ENCODE assay signal across 24 cellular contexts in genomic region chr10:33798754-33799153, GRCh38.
A peak's percentile ranks its signal among the peaks of the same experiment; 100 is the strongest.
DNase-seq lines count a peak whose midpoint lies in the region; ATAC-seq, FAIRE-seq and TF ChIP-seq lines count a peak whose summit lies in the region.
"Had no signal": no experiment of that assay in that cellular context is flagged by ENCODE, and none has a peak within 500 bp of the region (broad histone marks: within the 10 kb centered on the region; RNA-seq: fewer than 3 reads in every experiment).

No MANE protein-coding gene starts in this region.

- no peak for TF ChIP-seq EP300 in HepG2 (IDR thresholded peaks at IDR 0.05; ENCODE audit: low read depth in 2 of 2, low read length in 2 of 2)
- TF ChIP-seq EP300 in HepG2 (CRISPR knock-in tag; IDR thresholded peaks at IDR 0.05; ENCODE audit: borderline replicate concordance): no peak

- H3K4me1 Mint-ChIP-seq in nephron: peaks cover 39% of the 10 kb centered on the region

- TF ChIP-seq POLR2A in HepG2 (IDR thresholded peaks at IDR 0.05; ENCODE audit: insufficient read depth in 1 of 2, low read depth in 2 of 2, low read length in 2 of 2) (no peak), right lobe of liver (IDR thresholded peaks at IDR 0.05) (no peak)

- 88% methylated on average over 1 of the region's 1 CpG for WGBS in HepG2 (ENCODE audit: low lambda C conversion rate)
- 86% methylated on average over 1 of the region's 1 CpG for WGBS in right lobe of liver (ENCODE audit: insufficient coverage, low coverage, low lambda C conversion rate, missing lambda C conversion rate)

- H3K4me2 ChIP-seq in HepG2 (ENCODE audit: low read depth, low read length): no peak overlapping the region

- H3K4me1 ChIP-seq in HepG2 (ENCODE audit: insufficient read depth, low read length) (peaks cover 51% of the 10 kb centered on the region), right lobe of liver (peaks cover 0 to 15% (median 4%) of the 10 kb centered on the region in 4 donors)
- H3K4me1 ChIP-seq: Peyer's patch had no signal

- BruUV-seq in HepG2 (replicated peaks; lab: Mats Ljungman, UMichigan): no TSS peak

- H3K9me3 ChIP-seq in HepG2 (ENCODE audit: low read length): no peaks in the 10 kb centered on the region
- no peaks in the 10 kb centered on the region for H3K9me3 ChIP-seq in right lobe of liver
- H3K9me3 ChIP-seq: HAP-1, MG63, Peyer's patch, SJCRH30 had no signal

- H3K36me3 ChIP-seq in HepG2 (replicated peaks in 1 of 2; ENCODE audit: control insufficient read depth in 1 of 2, insufficient read depth in 2 of 2, low read length in 2 of 2): no peaks in the 10 kb centered on the region
- no peaks in the 10 kb centered on the region for H3K36me3 ChIP-seq in right lobe of liver
- H3K36me3 ChIP-seq: HAP-1, MG63, Peyer's patch, SJCRH30 had no signal

- peak overlapping the region; percentile 70 for H3K27ac ChIP-seq in HepG2 (ENCODE audit: extremely low read length, insufficient read depth, low read length)
- H3K27ac ChIP-seq in right lobe of liver: no peak overlapping the region
- H3K27ac ChIP-seq: GM23248, Peyer's patch, SJCRH30 had no signal

- H3K9me3 Mint-ChIP-seq in nephron: no peaks in the 10 kb centered on the region
- H3K9me3 Mint-ChIP-seq: CD4-positive, alpha-beta T cell had no signal

- H3K27ac Mint-ChIP-seq in nephron: peak overlapping the region in 2 of 3 experiments; percentile 67 to 89
- H3K27ac Mint-ChIP-seq: CD4-positive, alpha-beta T cell had no signal

- in situ Hi-C loops in HepG2 (cut with HindIII; ENCODE audit: extremely low pct_ligation_motif_present, low pct_unique_long_range_greater_than_20kb): no loop called here

- POLR2A ChIA-PET in HepG2 (lab: Yijun Ruan, JAX): interaction anchor here (1.0 kb wide), 1 partner anchor 9 kb away, joined by 4 read pairs; no protein-coding TSS in a partner anchor

- no peaks in the 10 kb centered on the region for H3K36me3 Mint-ChIP-seq in nephron (ENCODE audit: low read depth)

- CTCF ChIA-PET in HepG2 (lab: Yijun Ruan, JAX; ENCODE audit: low intra/inter-chr PET ratio, low total read pairs): no interaction called here

- H3K79me2 ChIP-seq in HepG2 (ENCODE audit: insufficient read depth, low read length): no peaks in the 10 kb centered on the region

- no peak for FAIRE-seq in HepG2 (lab: Jason Lieb, UNC)
- FAIRE-seq: GM12878, K562 had no signal

- H3K4me3 Mint-ChIP-seq in nephron: no peak overlapping the region
- H3K4me3 Mint-ChIP-seq: CD4-positive, alpha-beta T cell had no signal

- H3K27me3 ChIP-seq in HepG2 (ENCODE audit: control insufficient read depth in 1 of 2, insufficient read depth in 2 of 2, low read length in 2 of 2) (no peaks in the 10 kb centered on the region), right lobe of liver (no peaks in the 10 kb centered on the region)
- H3K27me3 ChIP-seq: MG63, Peyer's patch, SJCRH30 had no signal

- H4K20me1 ChIP-seq in HepG2 (ENCODE audit: insufficient read depth, low read length): no peaks in the 10 kb centered on the region

- DNase-seq in HepG2 (ENCODE audit: low spot score): no peak
- no peak for DNase-seq in right lobe of liver
- peak; percentile 17 for DNase-seq in amniotic epithelial cell (ENCODE audit: low read depth)
- no peak for DNase-seq in NCI-H2081 treated with DMSO at 0.1 percent for 48 hours (lab: John Stamatoyannopoulos, UW)
- DNase-seq in NCI-H187 (lab: John Stamatoyannopoulos, UW): no peak
- DNase-seq: CD4-positive, alpha-beta T cell; COR-L47; DMS 273 treated with DMSO at 0.1 percent for 48 hours; DMS79 treated with DMSO at 0.1 percent for 48 hours; GM23248; MG63; NCI-H1417 treated with DMSO at 0.1 percent for 48 hours; NCI-H1930; NCI-H2227 treated with DMSO at 0.1 percent for 48 hours; NCI-H510A; NCI-H774; NK-92 treated with Interleukin-12 subunit alpha and Interleukin-12 subunit beta, amount 100 ng/mL, for 24 hours; Peyer's patch; SJCRH30 had no signal

- no peak overlapping the region for H2AFZ ChIP-seq in HepG2 (ENCODE audit: low read length)
- H2AFZ ChIP-seq: GM23248 had no signal

- ATAC-seq in HepG2 (no peak), right lobe of liver (no peak), GM19324 (IDR thresholded peaks at IDR 0.05; ENCODE audit: low FRiP score, unreplicated experiment) (no peak)
- ATAC-seq: GM12878, K562 had no signal

- peaks cover 3% of the 10 kb centered on the region for H3K27me3 Mint-ChIP-seq in nephron (ENCODE audit: low read depth)
- H3K27me3 Mint-ChIP-seq: CD4-positive, alpha-beta T cell had no signal

- no peak overlapping the region for H3K9ac ChIP-seq in HepG2 (ENCODE audit: insufficient read depth, low read depth, low read length)
- H3K9ac ChIP-seq: GM23248 had no signal

- TF ChIP-seq RAD21 in HepG2 (CRISPR knock-in tag; IDR thresholded peaks at IDR 0.05): no peak

- H3K4me3 ChIP-seq in HepG2 (replicated peaks in 1 of 3; ENCODE audit: insufficient read depth in 1 of 3, low read depth in 2 of 3, low read length in 3 of 3): no peak overlapping the region
- no peak overlapping the region for H3K4me3 ChIP-seq in right lobe of liver
- H3K4me3 ChIP-seq: GM12878, GM23248, HAP-1, K562, MG63, Peyer's patch, SJCRH30 had no signal

- TF ChIP-seq CTCF in HepG2 (CRISPR knock-in tag; IDR thresholded peaks at IDR 0.05) (no peak), right lobe of liver (IDR thresholded peaks at IDR 0.05) (no peak), nephron (IDR thresholded peaks at IDR 0.05; ENCODE audit: unreplicated experiment in 3 of 3) (no peak)

- intact Hi-C loops in HepG2 (cut with micrococcal nuclease; ENCODE audit: unreplicated experiment) (loop anchor here (10.0 kb wide), 1 partner anchor 314 kb away; no protein-coding TSS in a partner anchor), right lobe of liver (cut with DNase I) (no loop called here)

TF ChIP-seq in HepG2, 621 proteins besides CTCF, POLR2A, EP300 and RAD21:
- TF ChIP-seq ZC3H4 (CRISPR knock-in tag; IDR thresholded peaks at IDR 0.05; ENCODE audit: borderline replicate concordance) (no peak), ZNF326 (CRISPR knock-in tag; IDR thresholded peaks at IDR 0.05; ENCODE audit: borderline replicate concordance) (no peak), ZBTB46 (CRISPR knock-in tag; IDR thresholded peaks at IDR 0.05; ENCODE audit: borderline replicate concordance) (no peak), SRF (IDR thresholded peaks at IDR 0.05; ENCODE audit: low read depth, low read length) (no peak), TP53 (CRISPR knock-in tag; conservative IDR thresholded peaks at IDR 0.05) (no peak), HMGXB4 (CRISPR knock-in tag; IDR thresholded peaks at IDR 0.05; ENCODE audit: borderline replicate concordance in 1 of 2, low read depth in 1 of 2) (no peak)
